Comparison of ENCODE assay signal across 7 cellular contexts in genomic region chr21:45527151-45527999, GRCh38. TPM values are rescaled to one million over a fixed set of nuclear protein-coding genes. Genes with fewer than 3 reads are reported as not detected.
DNase-seq lines count a peak whose midpoint lies in the region; ATAC-seq and TF ChIP-seq lines count a peak whose summit lies in the region.
"Not testable (repeated sequence)": the region's sequence is repeated elsewhere in the genome, so short reads cannot be mapped to it uniquely, and the experiment has no call there.

No MANE protein-coding gene starts in this region.

- not testable (repeated sequence) for BruUV-seq in HCT116 (replicated peaks; lab: Mats Ljungman, UMichigan)

- not testable (repeated sequence) for TF ChIP-seq RAD21 in HCT116 (IDR thresholded peaks at IDR 0.05; ENCODE audit: low read depth); SK-N-SH (IDR thresholded peaks at IDR 0.05; ENCODE audit: low read length)

- not testable (repeated sequence) for H2AFZ ChIP-seq in HCT116 (ENCODE audit: low read depth, low read length, poor library complexity, severe bottlenecking); SK-N-SH (ENCODE audit: low read depth)

- not testable (repeated sequence) for H3K4me2 ChIP-seq in HCT116 (ENCODE audit: low read length); SK-N-SH

- peaks cover 20 to 67% of the 10 kb centered on the region in 2 experiments for H3K36me3 ChIP-seq in HCT116 (ENCODE audit: control insufficient read depth in 1 of 2, insufficient read depth in 2 of 2, low read length in 2 of 2)
- H3K36me3 ChIP-seq in SK-N-SH (replicated peaks in 1 of 2; ENCODE audit: control insufficient read depth in 1 of 2, insufficient read depth in 2 of 2, low read length in 1 of 2): peaks cover 7 to 18% of the 10 kb centered on the region in 2 experiments
- H3K36me3 ChIP-seq in spleen: peaks cover 0 to 92% (median 32%) of the 10 kb centered on the region in 6 donors

- not testable (repeated sequence) for H3K4me3 ChIP-seq in HCT116 (replicated peaks in 1 of 2; ENCODE audit: low read depth in 1 of 2, low read length in 2 of 2); SK-N-SH (ENCODE audit: low read depth in 2 of 2, low read length in 1 of 2); spleen

- H3K4me1 ChIP-seq in HCT116 (ENCODE audit: control insufficient read depth in 1 of 2, insufficient read depth in 2 of 2, low read length in 2 of 2); SK-N-SH (ENCODE audit: control insufficient read depth in 1 of 2, insufficient read depth in 2 of 2, low read depth in 1 of 2, low read length in 1 of 2): not testable (repeated sequence)
- H3K4me1 ChIP-seq in spleen: peaks cover 0 to 30% (median 19%) of the 10 kb centered on the region in 6 donors

- not testable (repeated sequence) for TF ChIP-seq CTCF in HCT116 (IDR thresholded peaks at IDR 0.05 in 2 of 3, conservative IDR thresholded peaks at IDR 0.05 in 1 of 3; ENCODE audit: borderline replicate concordance in 1 of 3, insufficient read depth in 1 of 3, low read depth in 2 of 3, low read length in 2 of 3); SK-N-SH (IDR thresholded peaks at IDR 0.05); mesothelial cell of epicardium (IDR thresholded peaks at IDR 0.05; ENCODE audit: unreplicated experiment); spleen (IDR thresholded peaks at IDR 0.05 in 8 of 11, conservative IDR thresholded peaks at IDR 0.05 in 3 of 11)

- not testable (repeated sequence) for H3K9me2 ChIP-seq in HCT116 (ENCODE audit: insufficient read depth); SK-N-SH

- peak; percentile 13 for DNase-seq in HCT116 (ENCODE audit: low read depth, low spot score)
- not testable (repeated sequence) for DNase-seq in SK-N-SH
- DNase-seq in activated naive CD4-positive, alpha-beta T cell treated with anti-CD3 and anti-CD28 coated beads, Interleukin-2, amount 50 U/mL, for 72 hours (ENCODE audit: low spot score in 2 of 2): peak in 1 of 2 donors; percentile 23
- peak; percentile 53 for DNase-seq in epithelial cell of prostate (ENCODE audit: low read depth, low spot score)
- DNase-seq in islet precursor cell: peak; percentile 72
- DNase-seq in mesothelial cell of epicardium (ENCODE audit: low spot score in 2 of 2, unreplicated experiment in 2 of 2): peak in 1 of 2 experiments; percentile 16
- DNase-seq in spleen: peak; percentile 63

- not testable (repeated sequence) for H3K9me3 ChIP-seq in HCT116 (ENCODE audit: control insufficient read depth in 1 of 2, insufficient read depth in 1 of 2, low read depth in 1 of 2, low read length in 2 of 2); SK-N-SH; spleen

- H3K4me1 Mint-ChIP-seq in mesothelial cell of epicardium: not testable (repeated sequence)

- H3K9ac ChIP-seq in HCT116 (ENCODE audit: low read length); SK-N-SH: not testable (repeated sequence)

- H3K27ac Mint-ChIP-seq in activated naive CD4-positive, alpha-beta T cell treated with anti-CD3 and anti-CD28 coated beads, Interleukin-2, amount 50 U/mL, for 72 hours: peak overlapping the region; percentile 63 to 66
- peak overlapping the region; percentile 63 for H3K27ac Mint-ChIP-seq in mesothelial cell of epicardium

- peaks cover 11 to 34% of the 10 kb centered on the region in 2 donors for H3K36me3 Mint-ChIP-seq in activated naive CD4-positive, alpha-beta T cell treated with anti-CD3 and anti-CD28 coated beads, Interleukin-2, amount 50 U/mL, for 72 hours
- peaks cover 29% of the 10 kb centered on the region for H3K36me3 Mint-ChIP-seq in mesothelial cell of epicardium

- intact Hi-C loops in HCT116 (cut with micrococcal nuclease); spleen (cut with DNase I; ENCODE audit: low total_unique reads): not testable (repeated sequence)

- H3K4me3 Mint-ChIP-seq in mesothelial cell of epicardium: not testable (repeated sequence)

- H3K9me3 Mint-ChIP-seq in activated naive CD4-positive, alpha-beta T cell treated with anti-CD3 and anti-CD28 coated beads, Interleukin-2, amount 50 U/mL, for 72 hours; mesothelial cell of epicardium: not testable (repeated sequence)

- TF ChIP-seq POLR2A in HCT116 (IDR thresholded peaks at IDR 0.05; ENCODE audit: borderline replicate concordance, extremely low read depth, insufficient read depth, insufficient read length); spleen (IDR thresholded peaks at IDR 0.05): not testable (repeated sequence)

- not testable (repeated sequence) for H3F3A ChIP-seq in SK-N-SH (replicated peaks; ENCODE audit: insufficient read depth)

- H3K79me2 ChIP-seq in HCT116 (ENCODE audit: insufficient read depth, low read length): peaks cover 31% of the 10 kb centered on the region
- H3K79me2 ChIP-seq in SK-N-SH (ENCODE audit: insufficient read depth): not testable (repeated sequence)

- TF ChIP-seq EP300 in SK-N-SH (IDR thresholded peaks at IDR 0.05; ENCODE audit: borderline replicate concordance in 1 of 2, low read depth in 1 of 2, low read length in 1 of 2): not testable (repeated sequence)

- ATAC-seq in HCT116: peak; percentile 69
- ATAC-seq in activated naive CD4-positive, alpha-beta T cell treated with anti-CD3 and anti-CD28 coated beads, Interleukin-2, amount 50 U/mL, for 72 hours: not testable (repeated sequence)

- H3K27me3 ChIP-seq in HCT116 (ENCODE audit: insufficient read depth, low read length); SK-N-SH (ENCODE audit: insufficient read depth); spleen (replicated peaks in 1 of 7): not testable (repeated sequence)

- 94% methylated on average over 14 of the region's 19 CpGs for WGBS in SK-N-SH (ENCODE audit: low lambda C conversion rate)
- WGBS in spleen, 5 donors: 84 to 93% (median 92%) methylated on average over 13 to 19 of the region's 19 CpGs

- not testable (repeated sequence) for H3K27ac ChIP-seq in HCT116 (ENCODE audit: low read depth, low read length); SK-N-SH (ENCODE audit: low read depth in 2 of 2, low read length in 1 of 2)
- peak overlapping the region; percentile 18 for H3K27ac ChIP-seq in epithelial cell of prostate
- peak overlapping the region in 1 of 8 donors; percentile 4 for H3K27ac ChIP-seq in spleen

- H3K27me3 Mint-ChIP-seq in mesothelial cell of epicardium (ENCODE audit: low read depth): not testable (repeated sequence)

- CTCF ChIA-PET in HCT116 (lab: Charles Lee); SK-N-SH (lab: Yijun Ruan, JAX): not testable (repeated sequence)

- RAD21 ChIA-PET in HCT116 (lab: Charles Lee; ENCODE audit: low non-redundant PET in 1 of 2, low total read pairs in 2 of 2, uncharacterized antibody in 2 of 2, unreplicated experiment in 2 of 2): not testable (repeated sequence)

- POLR2A ChIA-PET in HCT116 (lab: Charles Lee); SK-N-SH (lab: Yijun Ruan, JAX): not testable (repeated sequence)

- not testable (repeated sequence) for H4K20me1 ChIP-seq in HCT116 (ENCODE audit: insufficient read depth); SK-N-SH (ENCODE audit: insufficient read depth)

TF ChIP-seq in SK-N-SH, 30 proteins besides CTCF, POLR2A, EP300 and RAD21:
- peak; percentile 70 for TF ChIP-seq PBX3 (IDR thresholded peaks at IDR 0.05)

RNA-seq across cellular contexts. Expression of gene SLC19A1, which starts 14.9 kb away (rescaled TPM):
- total RNA-seq in HCT116 (2021; ENCODE audit: unreplicated experiment) (50.2 TPM), mesothelial cell of epicardium (32.6 to 36.8 TPM (median 33.0 TPM) in 3 replicates), spleen (10 to 100 TPM; 21.6 to 52.8 (median 35.0) TPM)
- 23.8 and 27.8 TPM in 2 replicates for polyA plus RNA-seq in HCT116 (2012)
- polyA plus RNA-seq in SK-N-SH (2012; rRNA removed) (13.0 and 15.0 TPM in 2 replicates), spleen (10 to 100 TPM in 2 of 3 donors, 1 to 10 TPM in 1; 7.5 to 17.6 (median 13.3) TPM)
- polyA plus RNA-seq in SK-N-SH (2012; cell fraction: cytosol; rRNA removed): 4.5 and 8.6 TPM in 2 replicates
- polyA plus RNA-seq in SK-N-SH (2012; cell fraction: nucleus; rRNA removed): 21.6 and 27.3 TPM in 2 replicates
- 10 to 100 TPM; 24.9 to 62.5 TPM for total RNA-seq in activated naive CD4-positive, alpha-beta T cell treated with anti-CD3 and anti-CD28 coated beads, Interleukin-2, amount 50 U/mL, for 72 hours
